ENCODE assay signal across 13 cellular contexts in the genomic region with DNA sequence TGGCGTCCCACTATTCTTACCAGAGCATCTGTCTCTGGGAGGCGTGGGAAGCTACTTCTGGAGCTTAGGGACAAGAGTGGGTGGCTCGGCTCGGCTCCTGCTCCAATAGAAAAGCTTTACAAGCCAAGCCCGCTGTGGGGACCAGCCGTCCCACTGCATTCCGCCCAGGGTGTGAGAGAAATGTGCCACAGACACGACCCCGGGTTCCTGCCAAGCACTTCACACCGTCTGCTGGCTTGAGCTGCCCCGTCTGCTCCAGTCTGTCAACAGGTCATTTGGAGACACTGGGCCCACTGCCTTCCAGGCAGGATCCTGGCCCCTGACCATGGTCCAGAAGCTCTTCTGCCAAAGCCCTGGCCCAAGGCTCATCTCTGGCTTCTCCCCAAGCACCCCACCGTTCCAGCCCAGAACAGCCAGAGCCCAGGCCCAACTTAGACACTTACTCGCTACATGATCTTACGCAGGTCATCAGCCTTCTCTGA. TPM values are rescaled to one million over a fixed set of nuclear protein-coding genes. Genes with fewer than 3 reads are reported as not detected.
DNase-seq lines count a peak whose midpoint lies in the region; ATAC-seq and TF ChIP-seq lines count a peak whose summit lies in the region.
"Had no signal": no experiment of that assay in that cellular context is flagged by ENCODE, and none has a peak within 500 bp of the region (broad histone marks: within the 10 kb centered on the region; RNA-seq: fewer than 3 reads in every experiment).

No MANE protein-coding gene starts in this region.

- intact Hi-C loops in activated CD8-positive, alpha-beta T cell treated with anti-CD3 and anti-CD28 coated beads for 36 hours (cut with micrococcal nuclease) = no loop called here
- intact Hi-C loops in head of caudate nucleus (cut with DNase I) = no loop called here

- DNase-seq in activated CD8-positive, alpha-beta T cell treated with anti-CD3 and anti-CD28 coated beads for 36 hours = no peak
- no peak for DNase-seq in activated CD8-positive, alpha-beta T cell treated with anti-CD3 and anti-CD28 coated beads, Interleukin-2, amount 10 ng/mL, durations not matched to agents 7 days and 5 days
- DNase-seq in head of caudate nucleus (peak in 38 of 42 donors; percentile 49 to 94 (median 76)), nephron progenitor cell (no peak), type B pancreatic cell (ENCODE audit: extremely low spot score, unreplicated experiment) (no peak)
- DNase-seq in activated CD4-positive, CD25-positive, alpha-beta regulatory T cell (lab: John Stamatoyannopoulos, UW) = no peak
- DNase-seq: DMS79; Kasumi-1; stimulated activated naive CD4-positive, alpha-beta T cell had no signal

- CTCF ChIA-PET in activated CD8-positive, alpha-beta T cell treated with anti-CD3 and anti-CD28 coated beads for 36 hours (lab: Charles Lee) = interaction anchor here (1.1 to 1.3 kb wide), 4 partner anchors 10 to 101 kb away, joined by 3 to 9 read pairs (median 4); no protein-coding TSS in a partner anchor
- CTCF ChIA-PET in activated CD8-positive, alpha-beta T cell treated with anti-CD3 and anti-CD28 coated beads, Interleukin-2, amount 10 ng/mL, durations not matched to agents 7 days and 5 days (lab: Charles Lee) = no interaction called here

- POLR2A ChIA-PET in activated CD8-positive, alpha-beta T cell treated with anti-CD3 and anti-CD28 coated beads for 36 hours (lab: Charles Lee) = interaction anchor here (1.0 kb wide), 1 partner anchor 25 kb away, joined by 3 read pairs; no protein-coding TSS in a partner anchor
- POLR2A ChIA-PET in activated CD8-positive, alpha-beta T cell treated with anti-CD3 and anti-CD28 coated beads, Interleukin-2, amount 10 ng/mL, durations not matched to agents 7 days and 5 days (lab: Charles Lee) = no interaction called here

- H3K27ac Mint-ChIP-seq in activated CD8-positive, alpha-beta T cell treated with anti-CD3 and anti-CD28 coated beads for 36 hours = peak overlapping the region; percentile 22
- H3K27ac Mint-ChIP-seq in activated CD8-positive, alpha-beta T cell treated with anti-CD3 and anti-CD28 coated beads, Interleukin-2, amount 10 ng/mL, durations not matched to agents 7 days and 5 days = no peak overlapping the region
- H3K27ac Mint-ChIP-seq in nephron progenitor cell (peak overlapping the region; percentile 20), type B pancreatic cell (peak overlapping the region; percentile 50)

- no peak for ATAC-seq in activated CD8-positive, alpha-beta T cell treated with anti-CD3 and anti-CD28 coated beads for 36 hours
- ATAC-seq in activated CD8-positive, alpha-beta T cell treated with anti-CD3 and anti-CD28 coated beads, Interleukin-2, amount 10 ng/mL, durations not matched to agents 7 days and 5 days = no peak
- ATAC-seq in HG02759 (IDR thresholded peaks at IDR 0.05; ENCODE audit: unreplicated experiment) (no peak), GM18907 (IDR thresholded peaks at IDR 0.05; ENCODE audit: unreplicated experiment) (no peak)
- ATAC-seq: A549 had no signal

- H3K4me3 Mint-ChIP-seq in activated CD8-positive, alpha-beta T cell treated with anti-CD3 and anti-CD28 coated beads for 36 hours = no peak overlapping the region
- no peak overlapping the region for H3K4me3 Mint-ChIP-seq in activated CD8-positive, alpha-beta T cell treated with anti-CD3 and anti-CD28 coated beads, Interleukin-2, amount 10 ng/mL, durations not matched to agents 7 days and 5 days
- H3K4me3 Mint-ChIP-seq in nephron progenitor cell = no peak overlapping the region
- no peak overlapping the region for H3K4me3 Mint-ChIP-seq in type B pancreatic cell
- H3K4me3 Mint-ChIP-seq: neural crest cell had no signal

- no peaks in the 10 kb centered on the region for H3K27me3 Mint-ChIP-seq in activated CD8-positive, alpha-beta T cell treated with anti-CD3 and anti-CD28 coated beads for 36 hours
- no peaks in the 10 kb centered on the region for H3K27me3 Mint-ChIP-seq in activated CD8-positive, alpha-beta T cell treated with anti-CD3 and anti-CD28 coated beads, Interleukin-2, amount 10 ng/mL, durations not matched to agents 7 days and 5 days (ENCODE audit: low read depth)
- H3K27me3 Mint-ChIP-seq in nephron progenitor cell (ENCODE audit: low read depth, poor library complexity) (no peaks in the 10 kb centered on the region), type B pancreatic cell (no peaks in the 10 kb centered on the region)

- TF ChIP-seq CTCF in activated CD8-positive, alpha-beta T cell treated with anti-CD3 and anti-CD28 coated beads for 36 hours (IDR thresholded peaks at IDR 0.05) = no peak
- TF ChIP-seq CTCF in nephron progenitor cell (IDR thresholded peaks at IDR 0.05) = no peak
- no peak for TF ChIP-seq CTCF in type B pancreatic cell (conservative IDR thresholded peaks at IDR 0.05)

- no peaks in the 10 kb centered on the region for H3K9me3 Mint-ChIP-seq in activated CD8-positive, alpha-beta T cell treated with anti-CD3 and anti-CD28 coated beads for 36 hours
- no peaks in the 10 kb centered on the region for H3K9me3 Mint-ChIP-seq in activated CD8-positive, alpha-beta T cell treated with anti-CD3 and anti-CD28 coated beads, Interleukin-2, amount 10 ng/mL, durations not matched to agents 7 days and 5 days (ENCODE audit: insufficient read depth)
- H3K9me3 Mint-ChIP-seq in nephron progenitor cell = no peaks in the 10 kb centered on the region
- H3K9me3 Mint-ChIP-seq in type B pancreatic cell = no peaks in the 10 kb centered on the region
- H3K9me3 Mint-ChIP-seq: neural crest cell had no signal

- peaks cover 41% of the 10 kb centered on the region for H3K4me1 Mint-ChIP-seq in activated CD8-positive, alpha-beta T cell treated with anti-CD3 and anti-CD28 coated beads for 36 hours (ENCODE audit: low read depth)
- peaks cover 25% of the 10 kb centered on the region for H3K4me1 Mint-ChIP-seq in activated CD8-positive, alpha-beta T cell treated with anti-CD3 and anti-CD28 coated beads, Interleukin-2, amount 10 ng/mL, durations not matched to agents 7 days and 5 days (ENCODE audit: low read depth)
- H3K4me1 Mint-ChIP-seq in nephron progenitor cell = peaks cover 40% of the 10 kb centered on the region
- peaks cover 33% of the 10 kb centered on the region for H3K4me1 Mint-ChIP-seq in type B pancreatic cell (ENCODE audit: unreplicated experiment)

- peaks cover 30% of the 10 kb centered on the region for H3K36me3 Mint-ChIP-seq in activated CD8-positive, alpha-beta T cell treated with anti-CD3 and anti-CD28 coated beads for 36 hours (ENCODE audit: low read depth)
- H3K36me3 Mint-ChIP-seq in activated CD8-positive, alpha-beta T cell treated with anti-CD3 and anti-CD28 coated beads, Interleukin-2, amount 10 ng/mL, durations not matched to agents 7 days and 5 days (ENCODE audit: low read depth) = peaks cover 48% of the 10 kb centered on the region
- H3K36me3 Mint-ChIP-seq in nephron progenitor cell (ENCODE audit: low read depth) (peaks cover 42% of the 10 kb centered on the region), type B pancreatic cell (no peaks in the 10 kb centered on the region)

RNA-seq across cellular contexts. Expression of a gene that starts 6.5 kb away (rescaled TPM):
- 10 to 100 TPM in 1 of 2 experiments, 1 to 10 TPM in 1; 7.7 to 10.1 TPM for total RNA-seq in activated CD8-positive, alpha-beta T cell treated with anti-CD3 and anti-CD28 coated beads for 36 hours
- 10 to 100 TPM; 15.3 to 18.4 TPM for total RNA-seq in activated CD8-positive, alpha-beta T cell treated with anti-CD3 and anti-CD28 coated beads, Interleukin-2, amount 10 ng/mL, durations not matched to agents 7 days and 5 days
- 24.2 and 38.4 TPM in 2 replicates for total RNA-seq in type B pancreatic cell (ENCODE audit: low replicate concordance)

RNA-seq across cellular contexts. Expression of a gene that starts 6.9 kb away (rescaled TPM):
- total RNA-seq in activated CD8-positive, alpha-beta T cell treated with anti-CD3 and anti-CD28 coated beads for 36 hours = 10 to 100 TPM; 52.5 to 63.5 TPM
- 10 to 100 TPM; 79.6 to 90.2 TPM for total RNA-seq in activated CD8-positive, alpha-beta T cell treated with anti-CD3 and anti-CD28 coated beads, Interleukin-2, amount 10 ng/mL, durations not matched to agents 7 days and 5 days
- total RNA-seq in type B pancreatic cell (ENCODE audit: low replicate concordance) = 83.4 and 105 TPM in 2 replicates

RNA-seq across cellular contexts. Expression of a gene that starts 22.4 kb away (rescaled TPM):
- total RNA-seq in activated CD8-positive, alpha-beta T cell treated with anti-CD3 and anti-CD28 coated beads for 36 hours = 10 to 100 TPM; 81.1 to 86.0 TPM
- 100 to 1,000 TPM; 161 to 166 TPM for total RNA-seq in activated CD8-positive, alpha-beta T cell treated with anti-CD3 and anti-CD28 coated beads, Interleukin-2, amount 10 ng/mL, durations not matched to agents 7 days and 5 days
- total RNA-seq in type B pancreatic cell (ENCODE audit: low replicate concordance) = 56.8 and 70.8 TPM in 2 replicates

RNA-seq across cellular contexts. Expression of a gene that starts 49.1 kb away (rescaled TPM):
- 100 to 1,000 TPM; 235 TPM for total RNA-seq in activated CD8-positive, alpha-beta T cell treated with anti-CD3 and anti-CD28 coated beads for 36 hours
- total RNA-seq in activated CD8-positive, alpha-beta T cell treated with anti-CD3 and anti-CD28 coated beads, Interleukin-2, amount 10 ng/mL, durations not matched to agents 7 days and 5 days = 100 to 1,000 TPM; 176 to 178 TPM
- total RNA-seq in type B pancreatic cell (ENCODE audit: low replicate concordance) = 91.4 and 137 TPM in 2 replicates

Comparison
In these comparisons a context has a peak if more than half of its experiments do, and no peak if none do; other contexts are left out.
1. DNase-seq: peak in head of caudate nucleus (38 of 42); none in activated CD8-positive, alpha-beta T cell treated with anti-CD3 and anti-CD28 coated beads for 36 hours (single experiment), activated CD8-positive, alpha-beta T cell treated with anti-CD3 and anti-CD28 coated beads, Interleukin-2, amount 10 ng/mL, durations not matched to agents 7 days and 5 days (single experiment), nephron progenitor cell (single experiment), type B pancreatic cell (single experiment) and activated CD4-positive, CD25-positive, alpha-beta regulatory T cell (0 of 4).